In genomic region chr1:17535300-17535937, GRCh38 we compare ENCODE assay signal across 27 cellular contexts. TPM values are rescaled to one million over a fixed set of nuclear protein-coding genes. Genes with fewer than 3 reads are reported as not detected.
DNase-seq lines count a peak whose midpoint lies in the region; ATAC-seq, FAIRE-seq and TF ChIP-seq lines count a peak whose summit lies in the region.
"Had no signal": no experiment of that assay in that cellular context is flagged by ENCODE, and none has a peak within 500 bp of the region (broad histone marks: within the 10 kb centered on the region; RNA-seq: fewer than 3 reads in every experiment).

No MANE protein-coding gene starts in this region.

- H3K9me3 ChIP-seq in HepG2 (ENCODE audit: low read length) (no peaks in the 10 kb centered on the region), right lobe of liver (no peaks in the 10 kb centered on the region), esophagus muscularis mucosa (no peaks in the 10 kb centered on the region), neuronal stem cell (replicated peaks in 1 of 2; ENCODE audit: control insufficient read depth in 2 of 2, insufficient read depth in 1 of 2, low read depth in 1 of 2, low read length in 2 of 2) (no peaks in the 10 kb centered on the region)

- no peak overlapping the region for H3K23ac ChIP-seq in neuronal stem cell (ENCODE audit: low read depth, low read length, poor library complexity)

- CTCF ChIA-PET in HepG2 (lab: Yijun Ruan, JAX; ENCODE audit: low intra/inter-chr PET ratio, low total read pairs), result no interaction called here

- no peak overlapping the region for H2BK5ac ChIP-seq in neuronal stem cell (ENCODE audit: low read length)

- no peak for TF ChIP-seq RAD21 in HepG2 (CRISPR knock-in tag; IDR thresholded peaks at IDR 0.05)

- 28% methylated on average over 7 of the region's 8 CpGs for WGBS in HepG2 (ENCODE audit: low lambda C conversion rate)
- 80% methylated on average over 3 of the region's 8 CpGs for WGBS in right lobe of liver (ENCODE audit: insufficient coverage, low coverage, low lambda C conversion rate, missing lambda C conversion rate)
- 62% methylated on average over 5 of the region's 8 CpGs for WGBS in esophagus muscularis mucosa
- whole genome bisulfite sequencing in neuronal stem cell (ENCODE audit: extremely low coverage in 2 of 2, insufficient read length in 2 of 2, insufficient replicate concordance in 1 of 2), 2 donors, result no CpG with 5 or more reads among the region's 8 CpGs

- H4K8ac ChIP-seq in neuronal stem cell (ENCODE audit: low read depth, low read length), result no peak overlapping the region

- no peak overlapping the region for H3K4ac ChIP-seq in neuronal stem cell (ENCODE audit: low read length)

- no peak overlapping the region for H3K14ac ChIP-seq in neuronal stem cell (ENCODE audit: low read length)

- intact Hi-C loops in HepG2 (cut with micrococcal nuclease; ENCODE audit: unreplicated experiment), result no loop called here
- intact Hi-C loops in right lobe of liver (cut with DNase I), result no loop called here
- intact Hi-C loops in esophagus muscularis mucosa (cut with DNase I), result no loop called here

- ATAC-seq in HepG2 (no peak), right lobe of liver (no peak), GM21447 (IDR thresholded peaks at IDR 0.05; ENCODE audit: unreplicated experiment) (no peak)
- ATAC-seq: activated naive CD4-positive, alpha-beta T cell treated with anti-CD3 and anti-CD28 coated beads, Interleukin-2, amount 50 U/mL, for 72 hours; activated T-helper 17 cell treated with anti-CD3 and anti-CD28 coated beads, Interleukin-2, amount 50 U/mL, for 72 hours; esophagus mucosa; T-cell had no signal

- H3K27ac ChIP-seq in HepG2 (ENCODE audit: extremely low read length, insufficient read depth, low read length) (no peak overlapping the region), right lobe of liver (no peak overlapping the region), esophagus muscularis mucosa (replicated peaks in 1 of 4) (peak overlapping the region; percentile 91 to 98 (median 97)), neuronal stem cell (replicated peaks; ENCODE audit: low read length) (no peak overlapping the region)
- H3K27ac ChIP-seq: hepatocyte had no signal

- no peak overlapping the region for H2BK12ac ChIP-seq in neuronal stem cell (ENCODE audit: low read length)

- H2BK15ac ChIP-seq in neuronal stem cell (ENCODE audit: low read length), result peak overlapping the region; percentile 85

- H3K4me2 ChIP-seq in HepG2 (ENCODE audit: low read depth, low read length) (no peak overlapping the region), neuronal stem cell (ENCODE audit: insufficient read depth, low read length, poor library complexity, severe bottlenecking) (no peak overlapping the region)
- H3K4me2 ChIP-seq: hepatocyte had no signal

- H3K4me3 ChIP-seq in HepG2 (replicated peaks in 1 of 3; ENCODE audit: insufficient read depth in 1 of 3, low read depth in 2 of 3, low read length in 3 of 3) (no peak overlapping the region), right lobe of liver (no peak overlapping the region), esophagus muscularis mucosa (no peak overlapping the region), neuronal stem cell (ENCODE audit: low read length in 2 of 2) (no peak overlapping the region)
- H3K4me3 ChIP-seq: cardiac muscle cell, hepatocyte had no signal

- no peak for DNase-seq in HepG2 (ENCODE audit: low spot score)
- DNase-seq in right lobe of liver, result no peak
- DNase-seq in esophagus muscularis mucosa (ENCODE audit: extremely low spot score), result no peak
- DNase-seq in neuronal stem cell (ENCODE audit: low spot score), result no peak
- no peak for DNase-seq in GM12892 (ENCODE audit: insufficient read length)
- DNase-seq in NCI-H2029 treated with DMSO at 0.1 percent for 48 hours (lab: John Stamatoyannopoulos, UW), result no peak
- no peak for DNase-seq in activated naive CD4-positive, alpha-beta T cell (lab: John Stamatoyannopoulos, UW)
- DNase-seq: 8988T; activated CD4-positive, alpha-beta memory T cell treated with anti-CD3 and anti-CD28 coated beads, Interleukin-2, amount 10 ng/mL, durations not matched to agents 7 days and 5 days; activated CD8-positive, alpha-beta memory T cell treated with anti-CD3 and anti-CD28 coated beads, Interleukin-2, amount 50 U/mL, for 48 hours; CD4-positive, CD25-positive, alpha-beta regulatory T cell; endodermal cell; foreskin melanocyte; Kasumi-1; naive thymus-derived CD8-positive, alpha-beta T cell; NCI-H1694 treated with DMSO at 0.1 percent for 48 hours; NCI-H2227 treated with DMSO at 0.1 percent for 48 hours; NCI-H526 treated with DMSO at 0.1 percent for 48 hours; retina; stimulated activated CD4-positive, alpha-beta T cell treated with anti-CD3 and anti-CD28 coated beads, Interleukin-2, amount 100 ng/mL, for 24 hours; T-cell had no signal

- peak overlapping the region; percentile 91 for H2AK5ac ChIP-seq in neuronal stem cell (ENCODE audit: low read depth, low read length)

- peaks cover 3% of the 10 kb centered on the region for H3K79me2 ChIP-seq in HepG2 (ENCODE audit: insufficient read depth, low read length)

- TF ChIP-seq CTCF in HepG2 (CRISPR knock-in tag; IDR thresholded peaks at IDR 0.05) (no peak), right lobe of liver (IDR thresholded peaks at IDR 0.05) (no peak), esophagus muscularis mucosa (IDR thresholded peaks at IDR 0.05) (no peak)

- H3K4me1 ChIP-seq in HepG2 (ENCODE audit: insufficient read depth, low read length) (peaks cover 24% of the 10 kb centered on the region), right lobe of liver (peaks cover 0 to 14% (median 0%) of the 10 kb centered on the region in 4 donors), esophagus muscularis mucosa (peaks cover 25 to 90% (median 88%) of the 10 kb centered on the region in 4 donors), neuronal stem cell (ENCODE audit: control insufficient read depth in 2 of 2, insufficient read depth in 1 of 2, low read depth in 1 of 2, low read length in 2 of 2) (peaks cover 11 to 18% of the 10 kb centered on the region in 2 donors)

- H2AFZ ChIP-seq in HepG2 (ENCODE audit: low read length) (no peak overlapping the region), neuronal stem cell (ENCODE audit: low read length) (no peak overlapping the region)
- H2AFZ ChIP-seq: hepatocyte had no signal

- H4K20me1 ChIP-seq in HepG2 (ENCODE audit: insufficient read depth, low read length), result no peaks in the 10 kb centered on the region

- POLR2A ChIA-PET in HepG2 (lab: Yijun Ruan, JAX), result no interaction called here

- H3K36me3 ChIP-seq in HepG2 (replicated peaks in 1 of 2; ENCODE audit: control insufficient read depth in 1 of 2, insufficient read depth in 2 of 2, low read length in 2 of 2) (no peaks in the 10 kb centered on the region), right lobe of liver (no peaks in the 10 kb centered on the region), esophagus muscularis mucosa (no peaks in the 10 kb centered on the region), neuronal stem cell (replicated peaks in 1 of 2; ENCODE audit: control insufficient read depth in 2 of 2, insufficient read depth in 2 of 2, low read length in 2 of 2) (no peaks in the 10 kb centered on the region)
- H3K36me3 ChIP-seq: cardiac muscle cell had no signal

- H2BK120ac ChIP-seq in neuronal stem cell (ENCODE audit: low read depth, low read length), result peak overlapping the region; percentile 39

- H3K9ac ChIP-seq in HepG2 (ENCODE audit: insufficient read depth, low read depth, low read length) (no peak overlapping the region), neuronal stem cell (ENCODE audit: low read depth, low read length, poor library complexity) (no peak overlapping the region)

- TF ChIP-seq EP300 in HepG2 (IDR thresholded peaks at IDR 0.05; ENCODE audit: low read depth in 2 of 2, low read length in 2 of 2) (no peak), HepG2 (CRISPR knock-in tag; IDR thresholded peaks at IDR 0.05; ENCODE audit: borderline replicate concordance) (no peak), esophagus muscularis mucosa (IDR thresholded peaks at IDR 0.05) (no peak)

- in situ Hi-C loops in HepG2 (cut with HindIII; ENCODE audit: extremely low pct_ligation_motif_present, low pct_unique_long_range_greater_than_20kb), result no loop called here

- no peak overlapping the region for H4K91ac ChIP-seq in neuronal stem cell (ENCODE audit: low read depth, low read length, poor library complexity)

- TF ChIP-seq POLR2A in HepG2 (IDR thresholded peaks at IDR 0.05; ENCODE audit: insufficient read depth in 1 of 2, low read depth in 2 of 2, low read length in 2 of 2), result no peak
- no peak for TF ChIP-seq POLR2A in right lobe of liver (IDR thresholded peaks at IDR 0.05)
- no peak for TF ChIP-seq POLR2A in esophagus muscularis mucosa (IDR thresholded peaks at IDR 0.05; ENCODE audit: low read depth)
- no peak for TF ChIP-seq POLR2A in GM12892 (IDR thresholded peaks at IDR 0.05; ENCODE audit: low read depth, low read length)

- no TSS peak for BruUV-seq in HepG2 (replicated peaks; lab: Mats Ljungman, UMichigan)

- H3K27me3 ChIP-seq in HepG2 (ENCODE audit: control insufficient read depth in 1 of 2, insufficient read depth in 2 of 2, low read length in 2 of 2) (peaks cover 1 to 16% of the 10 kb centered on the region in 2 experiments; a peak in 3 of 5 replicates), right lobe of liver (no peaks in the 10 kb centered on the region), esophagus muscularis mucosa (peaks cover 0 to 3% (median 0%) of the 10 kb centered on the region in 4 donors), neuronal stem cell (ENCODE audit: control insufficient read depth in 3 of 3, insufficient read depth in 3 of 3, low read depth in 1 of 3, low read length in 3 of 3) (no peaks in the 10 kb centered on the region)
- H3K27me3 ChIP-seq: cardiac muscle cell, hepatocyte had no signal

- FAIRE-seq in HepG2 (lab: Jason Lieb, UNC) (no peak), GM12892 (lab: Jason Lieb, UNC) (no peak)

- H3K18ac ChIP-seq in neuronal stem cell (ENCODE audit: low read length), result peak overlapping the region; percentile 67

- no peaks in the 10 kb centered on the region for H3K79me1 ChIP-seq in neuronal stem cell (ENCODE audit: low read depth, low read length)

RNA-seq across cellular contexts. Expression of gene ARHGEF10L, which starts 4.1 kb away (rescaled TPM):
- total RNA-seq in HepG2 (2016; rRNA removed; fragmentation: Illumina TruSeq; extraction: Trizol) (26.2 and 46.5 TPM in 2 replicates), right lobe of liver (100 to 1,000 TPM in 2 of 6 experiments, 10 to 100 TPM in 4; 59.7 to 124 (median 87.4) TPM), esophagus muscularis mucosa (10 to 100 TPM; 46.6 to 93.0 (median 66.9) TPM)
- 13.6 and 14.7 TPM in 2 replicates for total RNA-seq in HepG2 (2016; cell fraction: cytosol; rRNA removed; fragmentation: Illumina TruSeq; extraction: Trizol; ENCODE audit: low read depth)
- 24.8 and 47.9 TPM in 2 replicates for total RNA-seq in HepG2 (2016; cell fraction: insoluble cytoplasmic fraction; rRNA removed; fragmentation: Illumina TruSeq; extraction: Trizol)
- total RNA-seq in HepG2 (2016; cell fraction: membrane; rRNA removed; fragmentation: Illumina TruSeq; extraction: Trizol), result 19.1 and 19.9 TPM in 2 replicates
- total RNA-seq in HepG2 (2016; cell fraction: nucleus; rRNA removed; fragmentation: Illumina TruSeq; extraction: Trizol), result 59.8 and 74.6 TPM in 2 replicates
- polyA plus RNA-seq in HepG2 (2011; rRNA removed), result 78.3 and 107 TPM in 2 replicates
- polyA plus RNA-seq in HepG2 (2011; cell fraction: cytosol; rRNA removed), result 20.2 and 37.0 TPM in 2 replicates
- 844 and 1,154 TPM in 2 replicates for polyA plus RNA-seq in HepG2 (2011; cell fraction: nucleus; rRNA removed)
- 43.3 and 63.3 TPM in 2 replicates for polyA plus RNA-seq in HepG2 (2012)
- 2.2 and 2.8 TPM in 2 replicates for polyA plus RNA-seq in HepG2 (2016; cell fraction: cytosol; fragmentation: Illumina TruSeq; extraction: Trizol; ENCODE audit: low read depth)
- 18.1 and 22.2 TPM in 2 replicates for polyA plus RNA-seq in HepG2 (2016; cell fraction: insoluble cytoplasmic fraction; fragmentation: Illumina TruSeq; extraction: Trizol; ENCODE audit: low read depth)
- polyA plus RNA-seq in HepG2 (2016; cell fraction: membrane; fragmentation: Illumina TruSeq; extraction: Trizol; ENCODE audit: low read depth), result 4.7 and 5.9 TPM in 2 replicates
- polyA plus RNA-seq in HepG2 (2016; cell fraction: nucleus; fragmentation: Illumina TruSeq; extraction: Trizol; ENCODE audit: insufficient read depth, low read depth), result 127 and 131 TPM in 2 replicates
- polyA minus RNA-seq in HepG2 (2011; rRNA and poly(A)+ RNA removed; ENCODE audit: low replicate concordance), result 15.7 and 166 TPM in 2 replicates
- 36.6 and 43.4 TPM in 2 replicates for polyA minus RNA-seq in HepG2 (2011; cell fraction: cytosol; rRNA and poly(A)+ RNA removed)
- 147 and 148 TPM in 2 replicates for polyA minus RNA-seq in HepG2 (2011; cell fraction: nucleus; rRNA and poly(A)+ RNA removed)
- 14.6 TPM for polyA plus RNA-seq in neuronal stem cell (2013, experiment 1 of 2)
- polyA plus RNA-seq in neuronal stem cell (2013, experiment 2 of 2), result 14.8 TPM
- 0.59 TPM for polyA plus RNA-seq in GM12892 (2012; ENCODE audit: missing spikeins)
- total RNA-seq: activated CD4-positive, alpha-beta memory T cell treated with anti-CD3 and anti-CD28 coated beads, Interleukin-2, amount 10 ng/mL, durations not matched to agents 7 days and 5 days; activated naive CD4-positive, alpha-beta T cell treated with anti-CD3 and anti-CD28 coated beads, Interleukin-2, amount 50 U/mL, for 72 hours; activated T-helper 17 cell treated with anti-CD3 and anti-CD28 coated beads, Interleukin-2, amount 50 U/mL, for 72 hours; CD4-positive, CD25-positive, alpha-beta regulatory T cell had no signal
- polyA plus RNA-seq: CD4-positive, CD25-positive, alpha-beta regulatory T cell; naive thymus-derived CD8-positive, alpha-beta T cell had no signal

Comparison
In these comparisons a context has a peak if more than half of its experiments do, and no peak if none do; other contexts are left out.
1. H3K27ac ChIP-seq: peak in esophagus muscularis mucosa (4 of 4); none in HepG2 (single experiment), right lobe of liver (0 of 3) and neuronal stem cell (single experiment).